Comparison of ENCODE assay signal across 19 cellular contexts in the genomic region with DNA sequence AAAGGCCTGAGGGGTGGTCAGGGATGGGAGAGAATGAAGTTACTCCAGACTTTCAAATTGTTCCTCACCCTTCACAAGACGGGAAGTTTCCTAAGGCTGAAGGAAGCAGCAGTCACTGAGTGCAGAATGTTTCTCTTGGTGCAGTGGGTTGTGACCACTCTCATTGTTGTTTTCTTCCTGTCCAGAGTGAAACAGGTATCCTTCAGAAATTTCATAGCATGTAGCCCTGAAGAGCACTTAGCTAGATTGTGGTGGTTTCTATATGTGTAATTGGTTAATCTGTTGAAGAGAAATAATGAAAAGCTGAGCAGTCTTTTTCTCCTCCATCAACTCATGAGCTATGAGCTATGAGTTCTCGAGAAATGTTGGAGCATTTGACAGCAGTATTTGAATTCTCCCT.
A peak's percentile ranks its signal among the peaks of the same experiment; 100 is the strongest.
DNase-seq lines count a peak whose midpoint lies in the region; ATAC-seq and FAIRE-seq lines count a peak whose summit lies in the region.
"Had no signal": no experiment of that assay in that cellular context is flagged by ENCODE, and none has a peak within 500 bp of the region (broad histone marks: within the 10 kb centered on the region; RNA-seq: fewer than 3 reads in every experiment).

No MANE protein-coding gene starts in this region.

- peak; percentile 89 for FAIRE-seq in GM19239 (lab: Jason Lieb, UNC)

- ATAC-seq in HG02610 (IDR thresholded peaks at IDR 0.05; ENCODE audit: unreplicated experiment): peak; percentile 48
- ATAC-seq in HG03175 (IDR thresholded peaks at IDR 0.05; ENCODE audit: unreplicated experiment): peak; percentile 43
- ATAC-seq: activated CD4-positive, CD25-positive, alpha-beta regulatory T cell treated with anti-CD3 and anti-CD28 coated beads, Interleukin-2, amount 50 U/mL, for 24 hours; heart left ventricle; left colon had no signal

- DNase-seq in DMS79 (lab: John Stamatoyannopoulos, UW): peak; percentile 14
- DNase-seq in GM19239 (ENCODE audit: insufficient read length, low spot score): no peak
- no peak for DNase-seq in stimulated activated CD4-positive, alpha-beta T cell treated with anti-CD3 and anti-CD28 coated beads, Interleukin-4, amount 100 ng/mL, for 24 hours
- no peak for DNase-seq in stimulated activated CD4-positive, alpha-beta T cell treated with anti-CD3 and anti-CD28 coated beads, Interleukin-4, amount 100 ng/mL, for 4 hours
- DNase-seq in inferior parietal cortex (ENCODE audit: extremely low spot score): no peak
- no peak for DNase-seq in stimulated activated CD4-positive, alpha-beta T cell treated with anti-CD3 and anti-CD28 coated beads, Interleukin-2, amount 100 ng/mL, for 48 hours
- DNase-seq: 8988T; activated T-cell treated with anti-CD3 and anti-CD28 coated beads, Interleukin-2, amount 50 U/mL, for 24 hours; adrenal gland; CD4-positive, alpha-beta memory T cell; GDM1; heart left ventricle; left colon; NCI-H446; spleen; SW 1271 had no signal
